ENCODE assay signal across 22 cellular contexts in genomic region chr7:12653127-12653917, GRCh38. TPM values are rescaled to one million over a fixed set of nuclear protein-coding genes. Genes with fewer than 3 reads are reported as not detected.
A peak's percentile ranks its signal among the peaks of the same experiment; 100 is the strongest.
DNase-seq lines count a peak whose midpoint lies in the region; ATAC-seq and TF ChIP-seq lines count a peak whose summit lies in the region.
"Had no signal": no experiment of that assay in that cellular context is flagged by ENCODE, and none has a peak within 500 bp of the region (broad histone marks: within the 10 kb centered on the region; RNA-seq: fewer than 3 reads in every experiment).

No MANE protein-coding gene starts in this region.

- 30% methylated on average over 5 of the region's 5 CpGs for WGBS in SK-N-SH (ENCODE audit: low lambda C conversion rate)

- no peaks in the 10 kb centered on the region for H3K27me3 ChIP-seq in SK-N-SH (ENCODE audit: insufficient read depth)
- H3K27me3 ChIP-seq: BLaER1, vagina had no signal

- no peak overlapping the region for H3K9ac ChIP-seq in SK-N-SH
- H3K9ac ChIP-seq: BLaER1 had no signal

- H3K79me2 ChIP-seq in SK-N-SH (ENCODE audit: insufficient read depth), result no peaks in the 10 kb centered on the region

- no peaks in the 10 kb centered on the region for H3K9me3 Mint-ChIP-seq in osteocyte (ENCODE audit: unreplicated experiment)
- H3K9me3 Mint-ChIP-seq: activated CD4-positive, alpha-beta memory T cell treated with anti-CD3 and anti-CD28 coated beads, Interleukin-2, amount 10 ng/mL, durations not matched to agents 7 days and 5 days; endodermal cell; H9; WTC11 had no signal

- H3K4me1 ChIP-seq in SK-N-SH (ENCODE audit: control insufficient read depth in 1 of 2, insufficient read depth in 2 of 2, low read depth in 1 of 2, low read length in 1 of 2), result peaks cover 0 to 16% of the 10 kb centered on the region in 2 experiments; a peak in 2 of 4 replicates

- no peak overlapping the region; a peak in 1 of 4 replicates for H3K4me3 ChIP-seq in SK-N-SH (ENCODE audit: low read depth in 2 of 2, low read length in 1 of 2)
- H3K4me3 ChIP-seq: BLaER1, GM12878, mucosa of descending colon, vagina had no signal

- H3K9me3 ChIP-seq in SK-N-SH, result no peaks in the 10 kb centered on the region
- H3K9me3 ChIP-seq: BLaER1, mucosa of descending colon, vagina had no signal

- no peak for TF ChIP-seq CTCF in SK-N-SH (IDR thresholded peaks at IDR 0.05)
- no peak for TF ChIP-seq CTCF in osteocyte (IDR thresholded peaks at IDR 0.05)

- peaks cover 44% of the 10 kb centered on the region for H3F3A ChIP-seq in SK-N-SH (replicated peaks; ENCODE audit: insufficient read depth)

- H2AFZ ChIP-seq in SK-N-SH (ENCODE audit: low read depth), result 0 out of 2 replicates have a peak overlapping the region, but pooled peaks have one; percentile 3

- peak overlapping the region; percentile 16 to 63; a peak in 3 of 4 replicates for H3K27ac ChIP-seq in SK-N-SH (ENCODE audit: low read depth in 2 of 2, low read length in 1 of 2)
- H3K27ac ChIP-seq: BLaER1, vagina had no signal

- CTCF ChIA-PET in SK-N-SH (lab: Yijun Ruan, JAX), result interaction anchor here (1.1 to 1.8 kb wide), 7 partner anchors 12 to 134 kb away, joined by 3 to 8 read pairs (median 3); no protein-coding TSS in a partner anchor

- no peaks in the 10 kb centered on the region for H4K20me1 ChIP-seq in SK-N-SH (ENCODE audit: insufficient read depth)
- H4K20me1 ChIP-seq: BLaER1 had no signal

- peaks cover 2% of the 10 kb centered on the region for H3K4me1 Mint-ChIP-seq in osteocyte (ENCODE audit: unreplicated experiment)
- H3K4me1 Mint-ChIP-seq: activated CD4-positive, alpha-beta memory T cell treated with anti-CD3 and anti-CD28 coated beads, Interleukin-2, amount 10 ng/mL, durations not matched to agents 7 days and 5 days had no signal

- TF ChIP-seq RAD21 in Ishikawa (IDR thresholded peaks at IDR 0.05; ENCODE audit: low read depth), result no peak
- TF ChIP-seq RAD21 in SK-N-SH (IDR thresholded peaks at IDR 0.05; ENCODE audit: low read length), result no peak

- no peaks in the 10 kb centered on the region for H3K36me3 ChIP-seq in SK-N-SH (replicated peaks in 1 of 2; ENCODE audit: control insufficient read depth in 1 of 2, insufficient read depth in 2 of 2, low read length in 1 of 2)
- H3K36me3 ChIP-seq: BLaER1, vagina had no signal

- no peaks in the 10 kb centered on the region for H3K9me2 ChIP-seq in SK-N-SH

- peak overlapping the region; percentile 11 for H3K4me2 ChIP-seq in SK-N-SH
- H3K4me2 ChIP-seq: BLaER1 had no signal

- no peaks in the 10 kb centered on the region for H3K36me3 Mint-ChIP-seq in osteocyte (ENCODE audit: unreplicated experiment)
- H3K36me3 Mint-ChIP-seq: WTC11 had no signal

- no peak overlapping the region for H3K4me3 Mint-ChIP-seq in osteocyte (ENCODE audit: unreplicated experiment)
- H3K4me3 Mint-ChIP-seq: activated CD4-positive, alpha-beta memory T cell treated with anti-CD3 and anti-CD28 coated beads, Interleukin-2, amount 10 ng/mL, durations not matched to agents 7 days and 5 days; endodermal cell; H9; WTC11 had no signal

- DNase-seq in A172 (ENCODE audit: low spot score), result peak; percentile 42
- DNase-seq in SK-N-SH, result no peak
- DNase-seq in fibroblast of peridontal ligament (ENCODE audit: extremely low read depth), result peak; percentile 55
- DNase-seq in activated T-cell treated with anti-CD3 and anti-CD28 coated beads, Interleukin-2, amount 50 U/mL, for 1 hour, result no peak
- no peak for DNase-seq in osteocyte (ENCODE audit: extremely low spot score, unreplicated experiment)
- no peak for DNase-seq in mucosa of gallbladder (ENCODE audit: low spot score)
- DNase-seq: activated CD4-positive, alpha-beta memory T cell treated with anti-CD3 and anti-CD28 coated beads, Interleukin-2, amount 10 ng/mL, durations not matched to agents 7 days and 5 days; activated naive CD4-positive, alpha-beta T cell treated with Interleukin-2 at 50 U/mL for 16 hours; anterior cingulate cortex; endodermal cell; GF-D8; H9; mucosa of descending colon; NCI-H1048; NCI-H2081 treated with DMSO at 0.1 percent for 48 hours; NCI-H748 treated with DMSO at 0.1 percent for 48 hours had no signal

- H3K27me3 Mint-ChIP-seq in osteocyte (ENCODE audit: unreplicated experiment), result no peaks in the 10 kb centered on the region
- H3K27me3 Mint-ChIP-seq: activated CD4-positive, alpha-beta memory T cell treated with anti-CD3 and anti-CD28 coated beads, Interleukin-2, amount 10 ng/mL, durations not matched to agents 7 days and 5 days had no signal

- TF ChIP-seq EP300 in Ishikawa (IDR thresholded peaks at IDR 0.05; ENCODE audit: borderline replicate concordance) (no peak), SK-N-SH (IDR thresholded peaks at IDR 0.05; ENCODE audit: borderline replicate concordance in 1 of 2, low read depth in 1 of 2, low read length in 1 of 2) (peak in 1 of 2 experiments; percentile 70; a peak in 2 of 4 replicates)

- ATAC-seq in GM21619 (IDR thresholded peaks at IDR 0.05; ENCODE audit: unreplicated experiment), result no peak
- ATAC-seq: GM12878, mucosa of descending colon, WTC11 had no signal

- POLR2A ChIA-PET in SK-N-SH (lab: Yijun Ruan, JAX), result no interaction called here

- H3K27ac Mint-ChIP-seq in osteocyte (ENCODE audit: unreplicated experiment), result no peak overlapping the region
- H3K27ac Mint-ChIP-seq: activated CD4-positive, alpha-beta memory T cell treated with anti-CD3 and anti-CD28 coated beads, Interleukin-2, amount 10 ng/mL, durations not matched to agents 7 days and 5 days; endodermal cell; H9 had no signal

TF ChIP-seq in Ishikawa, 13 proteins besides CTCF, POLR2A, EP300 and RAD21:
- TF ChIP-seq NFIC (IDR thresholded peaks at IDR 0.05), result peak; percentile 73
- TF ChIP-seq TAF1 (IDR thresholded peaks at IDR 0.05; ENCODE audit: low read depth), result no peak

TF ChIP-seq in SK-N-SH, 30 proteins besides CTCF, POLR2A, EP300 and RAD21:
- TF ChIP-seq FOSL2 (IDR thresholded peaks at IDR 0.05; ENCODE audit: borderline replicate concordance, low read depth) (peak; percentile 34; the same call in 1 of the 2 replicates), TCF12 (IDR thresholded peaks at IDR 0.05) (peak; percentile 59), PBX3 (IDR thresholded peaks at IDR 0.05) (peak; percentile 64), JUND (IDR thresholded peaks at IDR 0.05) (peak; percentile 68), NFIC (IDR thresholded peaks at IDR 0.05; ENCODE audit: borderline replicate concordance) (peak; percentile 95), RXRA (IDR thresholded peaks at IDR 0.05; ENCODE audit: borderline replicate concordance, low read depth) (peak; percentile 34; the same call in 1 of the 2 replicates), TAF1 (IDR thresholded peaks at IDR 0.05; ENCODE audit: borderline replicate concordance, low read depth, low read length) (no peak), SMC3 (IDR thresholded peaks at IDR 0.05; ENCODE audit: low read depth, low read length) (no peak), REST (IDR thresholded peaks at IDR 0.05; ENCODE audit: low read depth, low read length) (no peak), TEAD4 (IDR thresholded peaks at IDR 0.05; ENCODE audit: borderline replicate concordance, insufficient read depth) (peak; percentile 73)

RNA-seq across cellular contexts. Expression of gene ARL4A, which starts 34.1 kb away (rescaled TPM):
- total RNA-seq in A172 (2014; rRNA removed; shearing (Covaris generic)), result 53.5 and 62.1 TPM in 2 replicates
- 5.5 and 6.5 TPM in 2 replicates for polyA plus RNA-seq in SK-N-SH (2012; rRNA removed)
- 8.7 and 12.4 TPM in 2 replicates for polyA plus RNA-seq in SK-N-SH (2012; cell fraction: cytosol; rRNA removed)
- polyA plus RNA-seq in SK-N-SH (2012; cell fraction: nucleus; rRNA removed), result 3.1 and 3.3 TPM in 2 replicates
- 9.6 and 11.0 TPM in 2 replicates for total RNA-seq in osteocyte
- total RNA-seq in mucosa of gallbladder, result 19.1 TPM

Comparison
In these comparisons a context has a peak if more than half of its experiments do, and no peak if none do; other contexts are left out.
1. DNase-seq: peak in A172 (single experiment) and fibroblast of peridontal ligament (single experiment); none in SK-N-SH (single experiment), activated T-cell treated with anti-CD3 and anti-CD28 coated beads, Interleukin-2, amount 50 U/mL, for 1 hour (single experiment), osteocyte (single experiment) and mucosa of gallbladder (single experiment).